ENCODE assay signal across 34 cellular contexts in genomic region chr2:148071351-148071750, GRCh38.
"Had no signal": no experiment of that assay in that cellular context is flagged by ENCODE, and none has a peak within 500 bp of the region (broad histone marks: within the 10 kb centered on the region; RNA-seq: fewer than 3 reads in every experiment).

No MANE protein-coding gene starts in this region.

- DNase-seq: activated effector memory CD4-positive, alpha-beta T cell treated with anti-CD3 and anti-CD28 coated beads, Interleukin-2, amount 50 U/mL, for 16 hours; activated effector memory CD4-positive, alpha-beta T cell treated with Interleukin-2 at 50 U/mL for 16 hours; activated gamma-delta T cell; activated gamma-delta T cell treated with Interleukin-2 at 50 U/mL for 16 hours; activated naive CD4-positive, alpha-beta T cell; activated naive CD4-positive, alpha-beta T cell treated with anti-CD3 and anti-CD28 coated beads for 36 hours; activated naive CD4-positive, alpha-beta T cell treated with anti-CD3 and anti-CD28 coated beads, Interleukin-2, amount 10 ng/mL, durations not matched to agents 7 days and 5 days; activated naive CD4-positive, alpha-beta T cell treated with anti-CD3 and anti-CD28 coated beads, Interleukin-2, amount 50 U/mL, for 16 hours; activated naive CD4-positive, alpha-beta T cell treated with Interleukin-2 at 50 U/mL for 16 hours; activated naive CD8-positive, alpha-beta T cell treated with anti-CD3 and anti-CD28 coated beads for 36 hours; activated naive CD8-positive, alpha-beta T cell treated with anti-CD3 and anti-CD28 coated beads, Interleukin-2, amount 10 ng/mL, durations not matched to agents 7 days and 5 days; activated naive CD8-positive, alpha-beta T cell treated with anti-CD3 and anti-CD28 coated beads, Interleukin-2, amount 50 U/mL, for 24 hours; activated T-cell treated with anti-CD3 and anti-CD28 coated beads for 4 hours; activated T-cell treated with anti-CD3 and anti-CD28 coated beads, Interleukin-2, amount 50 U/mL, for 1 hour; activated T-cell treated with anti-CD3 and anti-CD28 coated beads, Interleukin-2, amount 50 U/mL, for 24 hours; activated T-cell treated with anti-CD3 and anti-CD28 coated beads, Interleukin-2, amount 50 U/mL, for 4 hours; activated T-cell treated with anti-CD3 and anti-CD28 coated beads, Interleukin-2, amount 50 U/mL, for 48 hours; activated T-cell treated with anti-CD3 and anti-CD28 coated beads, Interleukin-2, amount 50 U/mL, for 72 hours; adrenal gland; amniotic stem cell; amygdala; anterior cingulate cortex; aorta; body of pancreas; brain microvascular endothelial cell; caudate nucleus; central memory CD4-positive, alpha-beta T cell had no signal

- H3K4me1 ChIP-seq: adrenal gland, ascending aorta, breast epithelium had no signal

- H3K4me3 ChIP-seq: adrenal gland, ascending aorta, body of pancreas, breast epithelium, cardiac muscle cell had no signal

- ATAC-seq: activated naive CD4-positive, alpha-beta T cell treated with anti-CD3 and anti-CD28 coated beads, Interleukin-2, amount 50 U/mL, for 72 hours; activated naive CD8-positive, alpha-beta T cell treated with anti-CD3 and anti-CD28 coated beads, Interleukin-2, amount 50 U/mL, for 24 hours; activated T-cell treated with anti-CD3 and anti-CD28 coated beads, Interleukin-2, amount 50 U/mL, for 4 hours; activated T-cell treated with anti-CD3 and anti-CD28 coated beads, Interleukin-2, amount 50 U/mL, for 72 hours; activated T-helper 17 cell treated with anti-CD3 and anti-CD28 coated beads, Interleukin-2, amount 50 U/mL, for 72 hours; body of pancreas had no signal

- H3K27ac ChIP-seq: adrenal gland, ascending aorta, body of pancreas, brain microvascular endothelial cell, breast epithelium, cardiac muscle cell had no signal

- FAIRE-seq: astrocyte, bronchial epithelial cell had no signal

- H3K9me3 ChIP-seq: adrenal gland, ascending aorta, body of pancreas, breast epithelium had no signal

- H3K27me3 ChIP-seq: adrenal gland, ascending aorta, body of pancreas, brain microvascular endothelial cell, breast epithelium, cardiac muscle cell had no signal

- H3K36me3 ChIP-seq: adrenal gland, ascending aorta, brain microvascular endothelial cell, breast epithelium, cardiac muscle cell had no signal
